12 cellular contexts compared by ENCODE assay signal in genomic region chr15:78073026-78073425, GRCh38. TPM values are rescaled to one million over a fixed set of nuclear protein-coding genes. Genes with fewer than 3 reads are reported as not detected.
A peak's percentile ranks its signal among the peaks of the same experiment; 100 is the strongest.
DNase-seq lines count a peak whose midpoint lies in the region; ATAC-seq and TF ChIP-seq lines count a peak whose summit lies in the region.
"Had no signal": no experiment of that assay in that cellular context is flagged by ENCODE, and none has a peak within 500 bp of the region (broad histone marks: within the 10 kb centered on the region; RNA-seq: fewer than 3 reads in every experiment).

No MANE protein-coding gene starts in this region.

- H3K27ac ChIP-seq in left ventricle myocardium inferior (replicated peaks) (peak overlapping the region; percentile 95), urinary bladder (ENCODE audit: low read depth) (peak overlapping the region; percentile 35)
- H3K27ac ChIP-seq: C4-2B had no signal

- peak overlapping the region; percentile 0 to 83 (median 51) for H3K4me3 Mint-ChIP-seq in naive thymus-derived CD8-positive, alpha-beta T cell
- H3K4me3 Mint-ChIP-seq: endodermal cell had no signal

- H3K36me3 ChIP-seq in left ventricle myocardium inferior (no peaks in the 10 kb centered on the region), urinary bladder (ENCODE audit: insufficient read depth) (no peaks in the 10 kb centered on the region)

- H3K4me1 Mint-ChIP-seq in naive thymus-derived CD8-positive, alpha-beta T cell, result peaks cover 44 to 59% (median 57%) of the 10 kb centered on the region in 4 donors

- DNase-seq in left ventricle myocardium inferior (no peak), left ventricle myocardium superior (no peak), choroid plexus epithelial cell (ENCODE audit: low read depth) (no peak)
- no peak for DNase-seq in naive thymus-derived CD8-positive, alpha-beta T cell
- DNase-seq in stimulated activated naive CD4-positive, alpha-beta T cell treated with Interleukin-2 at 50 U/mL for 16 hours (lab: John Stamatoyannopoulos, UW), result no peak
- DNase-seq: activated CD4-positive, alpha-beta T cell treated with anti-CD3 and anti-CD28 coated beads, Interleukin-2, amount 50 U/mL, for 48 hours; endodermal cell had no signal

- no peaks in the 10 kb centered on the region for H3K27me3 ChIP-seq in left ventricle myocardium inferior (ENCODE audit: low read depth)

- H3K9me3 Mint-ChIP-seq in naive thymus-derived CD8-positive, alpha-beta T cell, result no peaks in the 10 kb centered on the region
- H3K9me3 Mint-ChIP-seq: endodermal cell had no signal

- peak overlapping the region in 8 of 10 donors; percentile 1 to 97 (median 91) for H3K27ac Mint-ChIP-seq in naive thymus-derived CD8-positive, alpha-beta T cell
- H3K27ac Mint-ChIP-seq: endodermal cell had no signal

- TF ChIP-seq CTCF in left ventricle myocardium inferior (IDR thresholded peaks at IDR 0.05; ENCODE audit: borderline replicate concordance) (no peak), choroid plexus epithelial cell (conservative IDR thresholded peaks at IDR 0.05; ENCODE audit: low read depth, low read length) (no peak)

- ATAC-seq in left ventricle myocardium superior (no peak), HG03354 (IDR thresholded peaks at IDR 0.05; ENCODE audit: poor library complexity, severe bottlenecking, unreplicated experiment) (no peak), HG02852 (IDR thresholded peaks at IDR 0.05; ENCODE audit: unreplicated experiment) (no peak)
- ATAC-seq in naive thymus-derived CD8-positive, alpha-beta T cell, result no peak

- POLR2A ChIA-PET in naive thymus-derived CD8-positive, alpha-beta T cell (lab: Charles Lee), result interaction anchor here (1.0 to 15.4 kb wide), 5 partner anchors 10 to 54 kb away, joined by 3 to 250 read pairs (median 6); no protein-coding TSS in a partner anchor

- H3K4me1 ChIP-seq in left ventricle myocardium inferior (peaks cover 83% of the 10 kb centered on the region), urinary bladder (ENCODE audit: insufficient read depth) (peaks cover 4% of the 10 kb centered on the region)

- peaks cover 0 to 2% (median 0%) of the 10 kb centered on the region in 3 donors for H3K36me3 Mint-ChIP-seq in naive thymus-derived CD8-positive, alpha-beta T cell

- H3K27me3 Mint-ChIP-seq in naive thymus-derived CD8-positive, alpha-beta T cell, result no peaks in the 10 kb centered on the region

- H3K4me3 ChIP-seq in left ventricle myocardium inferior (peak overlapping the region; percentile 22), choroid plexus epithelial cell (ENCODE audit: low read depth, low read length) (peak overlapping the region; percentile 15), urinary bladder (ENCODE audit: low read depth, low read length) (no peak overlapping the region)

- H3K9me3 ChIP-seq in left ventricle myocardium inferior (replicated peaks), result no peaks in the 10 kb centered on the region

- intact Hi-C loops in left ventricle myocardium inferior (cut with micrococcal nuclease), result no loop called here
- intact Hi-C loops in left ventricle myocardium superior (cut with micrococcal nuclease), result no loop called here

- 43% methylated on average over 1 of the region's 1 CpG for WGBS in urinary bladder

RNA-seq across cellular contexts. Expression of gene TBC1D2B, which starts 4.5 kb away (rescaled TPM):
- total RNA-seq in left ventricle myocardium inferior (11.7 TPM), left ventricle myocardium superior (11.9 TPM), urinary bladder (55.0 TPM)
- 10 to 100 TPM; 78.3 to 82.1 TPM for total RNA-seq in naive thymus-derived CD8-positive, alpha-beta T cell
- polyA plus RNA-seq in naive thymus-derived CD8-positive, alpha-beta T cell, result 10 to 100 TPM in 1 of 3 donors, 1 to 10 TPM in 2; 8.1 to 14.0 (median 8.5) TPM
- polyA plus RNA-seq in urinary bladder, result 31.6 TPM

RNA-seq across cellular contexts. Expression of gene SH2D7, which starts 19.3 kb away (rescaled TPM):
- total RNA-seq in left ventricle myocardium inferior (not detected), left ventricle myocardium superior (not detected), urinary bladder (not detected)
- not detected for total RNA-seq in naive thymus-derived CD8-positive, alpha-beta T cell
- polyA plus RNA-seq in naive thymus-derived CD8-positive, alpha-beta T cell, result under 1 TPM in 1 of 3 donors, not detected in 2; 0.19 TPM
- not detected for polyA plus RNA-seq in urinary bladder
- total RNA-seq: endodermal cell, sciatic nerve had no signal

RNA-seq across cellular contexts. Expression of gene CIB2, which starts 58.2 kb away (rescaled TPM):
- 26.1 TPM for total RNA-seq in left ventricle myocardium inferior
- 16.4 TPM for total RNA-seq in left ventricle myocardium superior
- total RNA-seq in naive thymus-derived CD8-positive, alpha-beta T cell, result 1 to 10 TPM; 1.2 to 1.6 TPM
- polyA plus RNA-seq in naive thymus-derived CD8-positive, alpha-beta T cell, result 1 to 10 TPM; 1.4 to 3.4 (median 2.5) TPM
- 11.4 TPM for total RNA-seq in urinary bladder
- polyA plus RNA-seq in urinary bladder, result 6.9 TPM
